9 cellular contexts compared by ENCODE assay signal in genomic region chr14:73059326-73059725, GRCh38. TPM values are rescaled to one million over a fixed set of nuclear protein-coding genes. Genes with fewer than 3 reads are reported as not detected.
DNase-seq lines count a peak whose midpoint lies in the region; TF ChIP-seq lines count a peak whose summit lies in the region.
"Had no signal": no experiment of that assay in that cellular context is flagged by ENCODE, and none has a peak within 500 bp of the region (broad histone marks: within the 10 kb centered on the region; RNA-seq: fewer than 3 reads in every experiment).

No MANE protein-coding gene starts in this region.

- H3K4me3 ChIP-seq in muscle layer of colon (ENCODE audit: low read depth in 1 of 2, low read length in 2 of 2) = peak overlapping the region; percentile 44 to 98

- no peaks in the 10 kb centered on the region for H3K27me3 ChIP-seq in muscle layer of colon (ENCODE audit: control insufficient read depth in 1 of 2, insufficient read depth in 2 of 2, low read length in 2 of 2)

- H3K4me1 ChIP-seq in muscle layer of colon (ENCODE audit: insufficient read depth, low read length) = peaks cover 37% of the 10 kb centered on the region

- H3K9ac ChIP-seq in muscle layer of colon (ENCODE audit: low read length) = peak overlapping the region; percentile 100

- H3K4me1 Mint-ChIP-seq in activated naive CD4-positive, alpha-beta T cell treated with anti-CD3 and anti-CD28 coated beads for 36 hours (ENCODE audit: low read depth) = peaks cover 50% of the 10 kb centered on the region
- H3K4me1 Mint-ChIP-seq in activated naive CD4-positive, alpha-beta T cell treated with anti-CD3 and anti-CD28 coated beads, Interleukin-2, amount 10 ng/mL, durations not matched to agents 7 days and 5 days = peaks cover 46% of the 10 kb centered on the region

- no peak for TF ChIP-seq CTCF in C4-2B (conservative IDR thresholded peaks at IDR 0.05)

- H3K27ac Mint-ChIP-seq in activated naive CD4-positive, alpha-beta T cell treated with anti-CD3 and anti-CD28 coated beads for 36 hours = no peak overlapping the region
- no peak overlapping the region for H3K27ac Mint-ChIP-seq in activated naive CD4-positive, alpha-beta T cell treated with anti-CD3 and anti-CD28 coated beads, Interleukin-2, amount 10 ng/mL, durations not matched to agents 7 days and 5 days
- H3K27ac Mint-ChIP-seq: nephron had no signal

- no peaks in the 10 kb centered on the region for H3K9me3 Mint-ChIP-seq in activated naive CD4-positive, alpha-beta T cell treated with anti-CD3 and anti-CD28 coated beads for 36 hours
- H3K9me3 Mint-ChIP-seq in activated naive CD4-positive, alpha-beta T cell treated with anti-CD3 and anti-CD28 coated beads, Interleukin-2, amount 10 ng/mL, durations not matched to agents 7 days and 5 days = no peaks in the 10 kb centered on the region
- H3K9me3 Mint-ChIP-seq: nephron had no signal

- intact Hi-C loops in activated naive CD4-positive, alpha-beta T cell treated with anti-CD3 and anti-CD28 coated beads for 36 hours (cut with micrococcal nuclease) = loop anchor here (2.0 to 10.0 kb wide), 5 partner anchors 73 to 1025 kb away; partner anchors contain the start of genes ALDH6A1, BBOF1, ENTPD5 and LIN52

- H3K9me3 ChIP-seq in KOPT-K1 (ENCODE audit: insufficient read depth, low read length, poor library complexity, severe bottlenecking) = no peaks in the 10 kb centered on the region
- H3K9me3 ChIP-seq in muscle layer of colon (ENCODE audit: low read length) = no peaks in the 10 kb centered on the region

- H3K36me3 ChIP-seq in KOPT-K1 (ENCODE audit: insufficient read depth, low read length) (peaks cover 36% of the 10 kb centered on the region), muscle layer of colon (ENCODE audit: insufficient read depth, low read length) (no peaks in the 10 kb centered on the region)

- no peaks in the 10 kb centered on the region for H3K27me3 Mint-ChIP-seq in activated naive CD4-positive, alpha-beta T cell treated with anti-CD3 and anti-CD28 coated beads for 36 hours (ENCODE audit: low read depth)
- no peaks in the 10 kb centered on the region for H3K27me3 Mint-ChIP-seq in activated naive CD4-positive, alpha-beta T cell treated with anti-CD3 and anti-CD28 coated beads, Interleukin-2, amount 10 ng/mL, durations not matched to agents 7 days and 5 days

- CTCF ChIA-PET in activated naive CD4-positive, alpha-beta T cell treated with anti-CD3 and anti-CD28 coated beads for 36 hours (lab: Charles Lee) = interaction anchor here (0.6 to 1.3 kb wide), 3 partner anchors 8 to 32 kb away, joined by 3 to 6 read pairs (median 3); partner anchors contain the start of gene ZFYVE1
- CTCF ChIA-PET in activated naive CD4-positive, alpha-beta T cell treated with anti-CD3 and anti-CD28 coated beads, Interleukin-2, amount 10 ng/mL, durations not matched to agents 7 days and 5 days (lab: Charles Lee) = no interaction called here

- no peak for DNase-seq in H4 (ENCODE audit: low spot score)
- DNase-seq in activated naive CD4-positive, alpha-beta T cell treated with anti-CD3 and anti-CD28 coated beads for 36 hours = no peak
- DNase-seq in activated CD4-positive, alpha-beta T cell treated with anti-CD3 and anti-CD28 coated beads, Interleukin-2, amount 50 U/mL, for 48 hours = no peak
- no peak for DNase-seq in activated naive CD4-positive, alpha-beta T cell treated with anti-CD3 and anti-CD28 coated beads, Interleukin-2, amount 10 ng/mL, durations not matched to agents 7 days and 5 days

- H3K36me3 Mint-ChIP-seq in activated naive CD4-positive, alpha-beta T cell treated with anti-CD3 and anti-CD28 coated beads for 36 hours (ENCODE audit: low read depth) = peaks cover 23% of the 10 kb centered on the region
- H3K36me3 Mint-ChIP-seq in activated naive CD4-positive, alpha-beta T cell treated with anti-CD3 and anti-CD28 coated beads, Interleukin-2, amount 10 ng/mL, durations not matched to agents 7 days and 5 days = peaks cover 17% of the 10 kb centered on the region

- H3K27ac ChIP-seq in C4-2B = peak overlapping the region; percentile 86
- peak overlapping the region; percentile 87 for H3K27ac ChIP-seq in KOPT-K1 (ENCODE audit: low read depth, low read length, poor library complexity, severe bottlenecking)
- H3K27ac ChIP-seq in cingulate gyrus (ENCODE audit: low read depth, low read length) = peak overlapping the region; percentile 96
- H3K27ac ChIP-seq in muscle layer of colon (ENCODE audit: low read depth, low read length) = peak overlapping the region; percentile 83

- no peak overlapping the region for H3K4me3 Mint-ChIP-seq in activated naive CD4-positive, alpha-beta T cell treated with anti-CD3 and anti-CD28 coated beads for 36 hours
- no peak overlapping the region for H3K4me3 Mint-ChIP-seq in activated naive CD4-positive, alpha-beta T cell treated with anti-CD3 and anti-CD28 coated beads, Interleukin-2, amount 10 ng/mL, durations not matched to agents 7 days and 5 days

RNA-seq across cellular contexts. Expression of gene RBM25, which starts 1.0 kb away (rescaled TPM):
- 22.5 and 23.4 TPM in 2 replicates for total RNA-seq in H4 (2014; rRNA removed; shearing (Covaris generic))
- 10 to 100 TPM; 86.3 to 93.6 TPM for total RNA-seq in activated naive CD4-positive, alpha-beta T cell treated with anti-CD3 and anti-CD28 coated beads for 36 hours

RNA-seq across cellular contexts. Expression of gene ZFYVE1, which starts 32.4 kb away (rescaled TPM):
- total RNA-seq in H4 (2014; rRNA removed; shearing (Covaris generic)) = 5.3 and 5.7 TPM in 2 replicates
- total RNA-seq in activated naive CD4-positive, alpha-beta T cell treated with anti-CD3 and anti-CD28 coated beads for 36 hours = 1 to 10 TPM; 8.5 to 9.2 TPM
